ENCODE assay signal across 19 cellular contexts in genomic region chr11:73404506-73405145, GRCh38.
"Had no signal": no experiment of that assay in that cellular context is flagged by ENCODE, and none has a peak within 500 bp of the region (broad histone marks: within the 10 kb centered on the region; RNA-seq: fewer than 3 reads in every experiment).

No MANE protein-coding gene starts in this region.

- H3K27me3 Mint-ChIP-seq: activated CD8-positive, alpha-beta T cell treated with anti-CD3 and anti-CD28 coated beads for 36 hours; activated naive CD4-positive, alpha-beta T cell treated with anti-CD3 and anti-CD28 coated beads, Interleukin-2, amount 50 U/mL, for 24 hours; activated T-helper 17 cell treated with anti-CD3 and anti-CD28 coated beads, Interleukin-2, amount 50 U/mL, for 72 hours; naive B cell had no signal

- H3K9me3 Mint-ChIP-seq: activated CD8-positive, alpha-beta T cell treated with anti-CD3 and anti-CD28 coated beads for 36 hours; activated naive CD4-positive, alpha-beta T cell treated with anti-CD3 and anti-CD28 coated beads, Interleukin-2, amount 50 U/mL, for 24 hours; activated T-cell treated with anti-CD3 and anti-CD28 coated beads, Interleukin-2, amount 50 U/mL, for 4 hours; activated T-helper 17 cell treated with anti-CD3 and anti-CD28 coated beads, Interleukin-2, amount 50 U/mL, for 72 hours; immature natural killer cell; mesothelial cell of epicardium; naive B cell; nephron progenitor cell had no signal

- ATAC-seq: activated CD8-positive, alpha-beta T cell treated with anti-CD3 and anti-CD28 coated beads for 36 hours; activated T-cell treated with anti-CD3 and anti-CD28 coated beads, Interleukin-2, amount 50 U/mL, for 4 hours; activated T-helper 17 cell treated with anti-CD3 and anti-CD28 coated beads, Interleukin-2, amount 50 U/mL, for 72 hours had no signal

- DNase-seq: activated CD4-positive, alpha-beta T cell treated with anti-CD3 and anti-CD28 coated beads for 48 hours; activated CD8-positive, alpha-beta T cell treated with anti-CD3 and anti-CD28 coated beads for 36 hours; activated gamma-delta T cell treated with Interleukin-2 at 50 U/mL for 16 hours; activated T-cell treated with anti-CD3 and anti-CD28 coated beads, Interleukin-2, amount 50 U/mL, for 4 hours; foreskin keratinocyte; immature natural killer cell; kidney; left colon; naive B cell; pancreas; stimulated activated CD4-positive, alpha-beta T cell treated with anti-CD3 and anti-CD28 coated beads, Interleukin-12 subunit alpha, Interleukin-12 subunit beta, amount 100 ng/mL, for 4 hours; stimulated activated CD4-positive, alpha-beta T cell treated with anti-CD3 and anti-CD28 coated beads, Interleukin-4, amount 100 ng/mL, for 1 hour; T-helper 9 cell had no signal

- H3K4me3 Mint-ChIP-seq: activated CD8-positive, alpha-beta T cell treated with anti-CD3 and anti-CD28 coated beads for 36 hours; activated naive CD4-positive, alpha-beta T cell treated with anti-CD3 and anti-CD28 coated beads, Interleukin-2, amount 50 U/mL, for 24 hours; activated T-cell treated with anti-CD3 and anti-CD28 coated beads, Interleukin-2, amount 50 U/mL, for 4 hours; activated T-helper 17 cell treated with anti-CD3 and anti-CD28 coated beads, Interleukin-2, amount 50 U/mL, for 72 hours; immature natural killer cell; mesothelial cell of epicardium; naive B cell; nephron progenitor cell had no signal

- FAIRE-seq: endothelial cell of umbilical vein, pancreas, TTC549 had no signal

- H3K27ac Mint-ChIP-seq: activated CD8-positive, alpha-beta T cell treated with anti-CD3 and anti-CD28 coated beads for 36 hours; mesothelial cell of epicardium; nephron progenitor cell had no signal

- H3K4me1 Mint-ChIP-seq: activated naive CD4-positive, alpha-beta T cell treated with anti-CD3 and anti-CD28 coated beads, Interleukin-2, amount 50 U/mL, for 24 hours; activated T-helper 17 cell treated with anti-CD3 and anti-CD28 coated beads, Interleukin-2, amount 50 U/mL, for 72 hours had no signal
